13 cellular contexts compared by ENCODE assay signal in genomic region chr4:36218121-36218520, GRCh38. TPM values are rescaled to one million over a fixed set of nuclear protein-coding genes. Genes with fewer than 3 reads are reported as not detected.
DNase-seq lines count a peak whose midpoint lies in the region; ATAC-seq, FAIRE-seq and TF ChIP-seq lines count a peak whose summit lies in the region.
"Had no signal": no experiment of that assay in that cellular context is flagged by ENCODE, and none has a peak within 500 bp of the region (broad histone marks: within the 10 kb centered on the region; RNA-seq: fewer than 3 reads in every experiment).

No MANE protein-coding gene starts in this region.

- ATAC-seq in GM21526 (IDR thresholded peaks at IDR 0.05; ENCODE audit: low FRiP score, unreplicated experiment), result peak; percentile 70
- ATAC-seq in HG03139 (IDR thresholded peaks at IDR 0.05; ENCODE audit: unreplicated experiment), result peak; percentile 51
- ATAC-seq in HG03521 (IDR thresholded peaks at IDR 0.05; ENCODE audit: unreplicated experiment), result no peak

- peak overlapping the region in 58 of 59 donors; percentile 17 to 99 (median 94) for H3K27ac ChIP-seq in dorsolateral prefrontal cortex
- H3K27ac ChIP-seq in right atrium auricular region, result no peak overlapping the region
- H3K27ac ChIP-seq: ascending aorta had no signal

- no peak for DNase-seq in GM12891 (ENCODE audit: insufficient read length, low spot score)
- DNase-seq in dorsolateral prefrontal cortex, result no peak
- DNase-seq in OCI-M2 (lab: John Stamatoyannopoulos, UW; ENCODE audit: unreplicated experiment), result no peak
- DNase-seq in NCI-H1436 treated with DMSO at 0.1 percent for 48 hours (lab: John Stamatoyannopoulos, UW), result no peak
- DNase-seq in right atrium auricular region (ENCODE audit: low spot score), result no peak
- DNase-seq: activated T-cell treated with anti-CD3 and anti-CD28 coated beads, Interleukin-2, amount 50 U/mL, for 48 hours; islet precursor cell had no signal

- no peaks in the 10 kb centered on the region for H3K9me3 ChIP-seq in right atrium auricular region
- H3K9me3 ChIP-seq: ascending aorta had no signal

- H3K4me3 ChIP-seq in dorsolateral prefrontal cortex (peak overlapping the region in 6 of 59 donors; percentile 0 to 10 (median 1)), right atrium auricular region (no peak overlapping the region)
- H3K4me3 ChIP-seq: ascending aorta had no signal

- TF ChIP-seq CTCF in dorsolateral prefrontal cortex (IDR thresholded peaks at IDR 0.05 in 54 of 56, conservative IDR thresholded peaks at IDR 0.05 in 2 of 56; ENCODE audit: low read depth in 1 of 56, partially characterized antibody in 56 of 56), result no peak
- TF ChIP-seq CTCF in right atrium auricular region (IDR thresholded peaks at IDR 0.05), result no peak

- H3K27me3 ChIP-seq in dorsolateral prefrontal cortex, result no peaks in the 10 kb centered on the region
- no peaks in the 10 kb centered on the region for H3K27me3 ChIP-seq in right atrium auricular region
- H3K27me3 ChIP-seq: ascending aorta had no signal

- FAIRE-seq in GM12891 (lab: Jason Lieb, UNC), result peak; percentile 45
- FAIRE-seq: H1 had no signal

- intact Hi-C loops in dorsolateral prefrontal cortex (cut with DNase I), result no loop called here

- TF ChIP-seq POLR2A in GM12891 (IDR thresholded peaks at IDR 0.05; ENCODE audit: low read depth, low read length), result no peak

- no peaks in the 10 kb centered on the region for H3K36me3 ChIP-seq in right atrium auricular region
- H3K36me3 ChIP-seq: ascending aorta had no signal

- no peaks in the 10 kb centered on the region for H3K4me1 ChIP-seq in right atrium auricular region
- H3K4me1 ChIP-seq: ascending aorta had no signal

TF ChIP-seq in GM12891, 5 proteins besides CTCF, POLR2A, EP300 and RAD21:
- TF ChIP-seq TAF1 (IDR thresholded peaks at IDR 0.05; ENCODE audit: low read depth, low read length), result no peak
- TF ChIP-seq SPI1 (IDR thresholded peaks at IDR 0.05; ENCODE audit: low read depth, low read length), result peak; percentile 81
TF ChIP-seq in GM12891: peak in this region for 1.

RNA-seq across cellular contexts. Expression of gene ARAP2, which starts 26.2 kb away (rescaled TPM):
- 8.5 TPM for polyA plus RNA-seq in GM12891 (2012; ENCODE audit: low read depth, missing spikeins)
- total RNA-seq in dorsolateral prefrontal cortex, result 100 to 1,000 TPM in 119 of 120 experiments, 10 to 100 TPM in 1; 87.3 to 271 (median 162) TPM
- 10 to 100 TPM in 1 of 2 donors, 1 to 10 TPM in 1; 5.7 to 10.1 TPM for total RNA-seq in right atrium auricular region
- total RNA-seq: LHCN-M2 had no signal

Comparison
In these comparisons a context has a peak if more than half of its experiments do, and no peak if none do; other contexts are left out.
1. H3K27ac ChIP-seq: peak in dorsolateral prefrontal cortex (58 of 59); none in right atrium auricular region (0 of 2).
2. RNA of gene ARAP2, which starts 26.2 kb away (total RNA-seq): 87.3 to 271 TPM in dorsolateral prefrontal cortex; 5.7 to 10.1 TPM in right atrium auricular region; every median in the first group is over 4 times any median in the second.